Comparison of ENCODE assay signal across 12 cellular contexts in genomic region chr9:137740311-137740710, GRCh38.
DNase-seq lines count a peak whose midpoint lies in the region; ATAC-seq and TF ChIP-seq lines count a peak whose summit lies in the region.
"Had no signal": no experiment of that assay in that cellular context is flagged by ENCODE, and none has a peak within 500 bp of the region (broad histone marks: within the 10 kb centered on the region; RNA-seq: fewer than 3 reads in every experiment).

No MANE protein-coding gene starts in this region.

- peak; percentile 3 for TF ChIP-seq CTCF in smooth muscle cell (IDR thresholded peaks at IDR 0.05; ENCODE audit: borderline replicate concordance, insufficient read depth, poor library complexity, severe bottlenecking)
- TF ChIP-seq CTCF in tibial artery (IDR thresholded peaks at IDR 0.05) = no peak

- H3K36me3 Mint-ChIP-seq in activated T-cell treated with anti-CD3 and anti-CD28 coated beads, Interleukin-2, amount 50 U/mL, for 72 hours (ENCODE audit: insufficient read depth in 2 of 2) = peaks cover 5 to 6% of the 10 kb centered on the region in 2 donors

- H3K4me2 ChIP-seq in smooth muscle cell = no peak overlapping the region

- H3K4me3 Mint-ChIP-seq in activated T-cell treated with anti-CD3 and anti-CD28 coated beads, Interleukin-2, amount 50 U/mL, for 72 hours = no peak overlapping the region
- H3K4me3 Mint-ChIP-seq: naive thymus-derived CD4-positive, alpha-beta T cell had no signal

- H3K79me2 ChIP-seq in smooth muscle cell (ENCODE audit: low read depth) = no peaks in the 10 kb centered on the region

- H3K4me1 Mint-ChIP-seq in activated T-cell treated with anti-CD3 and anti-CD28 coated beads, Interleukin-2, amount 50 U/mL, for 72 hours (ENCODE audit: low read depth) = peaks cover 10% of the 10 kb centered on the region

- H4K20me1 ChIP-seq in smooth muscle cell (ENCODE audit: low read depth) = peaks cover 44% of the 10 kb centered on the region

- intact Hi-C loops in tibial artery (cut with DNase I; ENCODE audit: low total_unique reads) = no loop called here

- no peaks in the 10 kb centered on the region for H3F3A ChIP-seq in smooth muscle cell (ENCODE audit: low read depth)

- H3K9me3 Mint-ChIP-seq in activated T-cell treated with anti-CD3 and anti-CD28 coated beads, Interleukin-2, amount 50 U/mL, for 72 hours = no peaks in the 10 kb centered on the region

- H3K9me3 ChIP-seq in smooth muscle cell (replicated peaks; ENCODE audit: low read depth) = no peaks in the 10 kb centered on the region
- no peaks in the 10 kb centered on the region for H3K9me3 ChIP-seq in tibial artery
- H3K9me3 ChIP-seq: SJSA1 had no signal

- 35% methylated on average over 9 of the region's 9 CpGs for WGBS in smooth muscle cell (ENCODE audit: low lambda C conversion rate)

- H3K4me3 ChIP-seq in smooth muscle cell (no peak overlapping the region), tibial artery (no peak overlapping the region)
- H3K4me3 ChIP-seq: SJSA1 had no signal

- H3K4me1 ChIP-seq in smooth muscle cell (ENCODE audit: low read depth) (no peaks in the 10 kb centered on the region), tibial artery (peaks cover 0 to 6% (median 0%) of the 10 kb centered on the region in 4 donors)
- H3K4me1 ChIP-seq: SJSA1 had no signal

- H3K9ac ChIP-seq in smooth muscle cell (ENCODE audit: low read depth) = no peak overlapping the region

- DNase-seq in NCI-H146 (lab: John Stamatoyannopoulos, UW) (peak; percentile 20), NCI-H146 treated with DMSO at 0.1 percent for 48 hours (lab: John Stamatoyannopoulos, UW; ENCODE audit: unreplicated experiment) (no peak), NCI-H524 treated with DMSO at 0.1 percent for 48 hours (lab: John Stamatoyannopoulos, UW) (peak; percentile 86), fibroblast of the conjunctiva (ENCODE audit: low read depth) (peak; percentile 17), smooth muscle cell (lab: John Stamatoyannopoulos, UW; ENCODE audit: unreplicated experiment) (no peak), tibial artery (no peak)
- no peak for DNase-seq in activated CD4-positive, alpha-beta T cell treated with anti-CD3 and anti-CD28 coated beads for 1 hour
- DNase-seq in activated T-cell treated with anti-CD3 and anti-CD28 coated beads, Interleukin-2, amount 50 U/mL, for 72 hours = no peak
- DNase-seq: aorta; naive thymus-derived CD4-positive, alpha-beta T cell; stimulated activated CD4-positive, alpha-beta T cell treated with anti-CD3 and anti-CD28 coated beads, Interleukin-4, amount 100 ng/mL, for 24 hours had no signal

- no peaks in the 10 kb centered on the region for H3K27me3 Mint-ChIP-seq in activated T-cell treated with anti-CD3 and anti-CD28 coated beads, Interleukin-2, amount 50 U/mL, for 72 hours (ENCODE audit: low read depth)
- H3K27me3 Mint-ChIP-seq: naive thymus-derived CD4-positive, alpha-beta T cell had no signal

- ATAC-seq in activated T-cell treated with anti-CD3 and anti-CD28 coated beads, Interleukin-2, amount 50 U/mL, for 72 hours (replicated peaks in 1 of 2) = no peak
- ATAC-seq: naive thymus-derived CD4-positive, alpha-beta T cell had no signal

- H3K27me3 ChIP-seq in smooth muscle cell (ENCODE audit: low read depth) (no peaks in the 10 kb centered on the region), tibial artery (no peaks in the 10 kb centered on the region)
- H3K27me3 ChIP-seq: SJSA1 had no signal

- H3K27ac Mint-ChIP-seq in activated T-cell treated with anti-CD3 and anti-CD28 coated beads, Interleukin-2, amount 50 U/mL, for 72 hours = no peak overlapping the region

- H3K36me3 ChIP-seq in smooth muscle cell (ENCODE audit: low read depth) = peaks cover 1% of the 10 kb centered on the region
- H3K36me3 ChIP-seq in tibial artery = peaks cover 19 to 33% (median 20%) of the 10 kb centered on the region in 3 donors

- no peak overlapping the region for H2AFZ ChIP-seq in smooth muscle cell (ENCODE audit: low read depth)

- H3K27ac ChIP-seq in smooth muscle cell (ENCODE audit: low read depth) (no peak overlapping the region), tibial artery (no peak overlapping the region)
- H3K27ac ChIP-seq: SJSA1 had no signal

Comparison
In these comparisons a context has a peak if more than half of its experiments do, and no peak if none do; other contexts are left out.
1. DNase-seq: peak in NCI-H146 (single experiment), NCI-H524 treated with DMSO at 0.1 percent for 48 hours (single experiment) and fibroblast of the conjunctiva (single experiment); none in NCI-H146 treated with DMSO at 0.1 percent for 48 hours (single experiment), smooth muscle cell (single experiment), activated CD4-positive, alpha-beta T cell treated with anti-CD3 and anti-CD28 coated beads for 1 hour (single experiment), activated T-cell treated with anti-CD3 and anti-CD28 coated beads, Interleukin-2, amount 50 U/mL, for 72 hours (0 of 2) and tibial artery (0 of 2).